ENCODE assay signal across 8 cellular contexts in the genomic region with DNA sequence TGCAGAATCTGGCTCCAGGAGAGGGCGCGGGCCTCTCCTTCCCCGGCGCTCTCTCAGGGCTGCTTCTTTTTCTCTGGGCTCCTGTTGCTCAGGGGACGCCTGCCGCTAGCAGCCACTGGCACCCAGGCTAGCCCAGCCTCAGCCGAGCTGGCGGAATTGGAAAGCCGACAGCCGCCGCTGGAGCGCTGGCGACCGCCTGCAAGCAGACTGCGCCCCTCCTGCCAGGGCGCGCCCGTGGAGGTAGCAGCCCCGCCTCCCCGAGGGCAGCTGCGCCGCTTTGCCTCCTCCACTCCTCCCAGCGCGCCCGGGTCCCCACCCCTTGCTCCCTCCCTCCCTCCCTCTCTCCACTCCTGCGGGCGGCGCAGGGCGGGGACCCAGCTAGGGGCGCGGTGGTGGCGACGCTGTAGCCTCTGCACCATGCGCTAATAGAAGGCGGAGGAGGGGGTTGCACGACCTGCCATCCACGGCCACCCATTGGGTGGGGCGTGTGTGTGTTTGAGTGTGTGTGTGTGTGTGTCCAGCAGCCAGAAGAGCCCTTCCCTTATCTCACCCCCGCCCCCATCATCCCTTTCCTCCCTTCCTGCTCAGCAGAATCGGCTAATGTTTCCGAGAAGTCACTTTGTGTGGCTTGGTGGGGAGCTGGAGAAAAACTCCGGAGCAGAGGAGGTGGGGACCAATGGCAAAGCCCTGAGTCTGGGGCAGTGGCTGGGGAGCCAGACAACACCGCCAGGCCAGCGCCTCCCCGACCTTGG. TPM values are rescaled to one million over a fixed set of nuclear protein-coding genes. Genes with fewer than 3 reads are reported as not detected.
A peak's percentile ranks its signal among the peaks of the same experiment; 100 is the strongest.
DNase-seq lines count a peak whose midpoint lies in the region; ATAC-seq and TF ChIP-seq lines count a peak whose summit lies in the region.

TSS of gene SCN9A (minus strand) at position 209 of the 752 bp plus-strand sequence. CDS start 64,188 bp downstream, outside the sequence.

- no peak within 1 kb of the TSS for H2BK5ac ChIP-seq in neuronal stem cell (ENCODE audit: low read length)

- H3K36me3 Mint-ChIP-seq in activated naive CD8-positive, alpha-beta T cell treated with anti-CD3 and anti-CD28 coated beads for 36 hours: no peaks in the 10 kb centered on the region

- H3K36me3 ChIP-seq in neuronal stem cell (replicated peaks in 1 of 2; ENCODE audit: control insufficient read depth in 2 of 2, insufficient read depth in 2 of 2, low read length in 2 of 2): no peaks in the 10 kb centered on the region

- H3K14ac ChIP-seq in neuronal stem cell (ENCODE audit: low read length): no peak within 1 kb of the TSS

- peak within 1 kb of the TSS; percentile 72 for H3K4me3 Mint-ChIP-seq in activated naive CD8-positive, alpha-beta T cell treated with anti-CD3 and anti-CD28 coated beads for 36 hours

- TF ChIP-seq CTCF in GM12865 (IDR thresholded peaks at IDR 0.05; ENCODE audit: insufficient read depth, low read depth, low read length, missing control alignments): no peak

- intact Hi-C loops in Right ventricle myocardium superior (cut with DNase I): no loop called here

- H4K91ac ChIP-seq in neuronal stem cell (ENCODE audit: low read depth, low read length, poor library complexity): no peak within 1 kb of the TSS

- H3K4me3 ChIP-seq in GM12865 (ENCODE audit: low read depth, low read length) (no peak within 1 kb of the TSS), neuronal stem cell (ENCODE audit: low read length in 2 of 2) (peak within 1 kb of the TSS; percentile 57 to 84)

- no peak within 1 kb of the TSS for H2AK5ac ChIP-seq in neuronal stem cell (ENCODE audit: low read depth, low read length)

- H2BK15ac ChIP-seq in neuronal stem cell (ENCODE audit: low read length): peak within 1 kb of the TSS; percentile 47

- H2BK12ac ChIP-seq in neuronal stem cell (ENCODE audit: low read length): no peak within 1 kb of the TSS

- DNase-seq in 8988T (peak; percentile 35), GM12865 (ENCODE audit: low read depth) (peak; percentile 12), NCI-H510A treated with DMSO at 0.1 percent for 48 hours (lab: John Stamatoyannopoulos, UW) (peak; percentile 69), Right ventricle myocardium superior (peak; percentile 86), neuronal stem cell (ENCODE audit: low spot score) (peak; percentile 82)
- DNase-seq in activated naive CD8-positive, alpha-beta T cell treated with anti-CD3 and anti-CD28 coated beads for 36 hours: peak; percentile 43
- no peak for DNase-seq in activated effector memory CD4-positive, alpha-beta T cell treated with Interleukin-2 at 50 U/mL for 16 hours

- peaks cover 46% of the 10 kb centered on the region for H3K27me3 Mint-ChIP-seq in activated naive CD8-positive, alpha-beta T cell treated with anti-CD3 and anti-CD28 coated beads for 36 hours

- peaks cover 2 to 8% of the 10 kb centered on the region in 2 donors for H3K4me1 ChIP-seq in neuronal stem cell (ENCODE audit: control insufficient read depth in 2 of 2, insufficient read depth in 1 of 2, low read depth in 1 of 2, low read length in 2 of 2)

- H3K9me3 ChIP-seq in neuronal stem cell (replicated peaks in 1 of 2; ENCODE audit: control insufficient read depth in 2 of 2, insufficient read depth in 1 of 2, low read depth in 1 of 2, low read length in 2 of 2): no peaks in the 10 kb centered on the region

- H3K9ac ChIP-seq in neuronal stem cell (ENCODE audit: low read depth, low read length, poor library complexity): peak within 1 kb of the TSS; percentile 83

- peak within 1 kb of the TSS; percentile 97 for H3K4me2 ChIP-seq in neuronal stem cell (ENCODE audit: insufficient read depth, low read length, poor library complexity, severe bottlenecking)

- H3K79me1 ChIP-seq in neuronal stem cell (ENCODE audit: low read depth, low read length): no peaks in the 10 kb centered on the region

- no CpG with 5 or more reads among the region's 45 CpGs for WGBS in neuronal stem cell (ENCODE audit: extremely low coverage in 2 of 2, insufficient read length in 2 of 2, insufficient replicate concordance in 1 of 2), 2 donors

- H3K27ac ChIP-seq in neuronal stem cell (replicated peaks; ENCODE audit: low read length): no peak within 1 kb of the TSS

- H2BK120ac ChIP-seq in neuronal stem cell (ENCODE audit: low read depth, low read length): no peak within 1 kb of the TSS

- H4K8ac ChIP-seq in neuronal stem cell (ENCODE audit: low read depth, low read length): no peak within 1 kb of the TSS

- H3K27me3 ChIP-seq in neuronal stem cell (ENCODE audit: control insufficient read depth in 3 of 3, insufficient read depth in 3 of 3, low read depth in 1 of 3, low read length in 3 of 3): peaks cover 0 to 3% (median 0%) of the 10 kb centered on the region in 3 experiments

- peaks cover 9% of the 10 kb centered on the region for H3K4me1 Mint-ChIP-seq in activated naive CD8-positive, alpha-beta T cell treated with anti-CD3 and anti-CD28 coated beads for 36 hours

- H3K27ac Mint-ChIP-seq in activated naive CD8-positive, alpha-beta T cell treated with anti-CD3 and anti-CD28 coated beads for 36 hours: no peak within 1 kb of the TSS

- H3K23ac ChIP-seq in neuronal stem cell (ENCODE audit: low read depth, low read length, poor library complexity): peak within 1 kb of the TSS; percentile 75

- ATAC-seq in HG03139 (IDR thresholded peaks at IDR 0.05; ENCODE audit: unreplicated experiment): peak; percentile 59
- peak; percentile 98 for ATAC-seq in Right ventricle myocardium superior (ENCODE audit: poor library complexity)

- H3K18ac ChIP-seq in neuronal stem cell (ENCODE audit: low read length): peak within 1 kb of the TSS; percentile 85

- H2AFZ ChIP-seq in neuronal stem cell (ENCODE audit: low read length): peak within 1 kb of the TSS; percentile 99

- H3K4ac ChIP-seq in neuronal stem cell (ENCODE audit: low read length): no peak within 1 kb of the TSS

- H3K9me3 Mint-ChIP-seq in activated naive CD8-positive, alpha-beta T cell treated with anti-CD3 and anti-CD28 coated beads for 36 hours: no peaks in the 10 kb centered on the region

RNA-seq across cellular contexts. Expression of gene SCN9A, which starts in this region (rescaled TPM):
- not detected for total RNA-seq in activated naive CD8-positive, alpha-beta T cell treated with anti-CD3 and anti-CD28 coated beads for 36 hours
- total RNA-seq in Right ventricle myocardium superior: 2.2 TPM
- polyA plus RNA-seq in neuronal stem cell (2013, experiment 1 of 2): 0.17 TPM
- polyA plus RNA-seq in neuronal stem cell (2013, experiment 2 of 2): 0.21 TPM

Comparison
In these comparisons a context has a peak if more than half of its experiments do, and no peak if none do; other contexts are left out.
1. Peak in DNase-seq in activated naive CD8-positive, alpha-beta T cell treated with anti-CD3 and anti-CD28 coated beads for 36 hours; RNA of the gene not detected or under 1 TPM.